Comparison of ENCODE assay signal across 8 cellular contexts in the genomic region with DNA sequence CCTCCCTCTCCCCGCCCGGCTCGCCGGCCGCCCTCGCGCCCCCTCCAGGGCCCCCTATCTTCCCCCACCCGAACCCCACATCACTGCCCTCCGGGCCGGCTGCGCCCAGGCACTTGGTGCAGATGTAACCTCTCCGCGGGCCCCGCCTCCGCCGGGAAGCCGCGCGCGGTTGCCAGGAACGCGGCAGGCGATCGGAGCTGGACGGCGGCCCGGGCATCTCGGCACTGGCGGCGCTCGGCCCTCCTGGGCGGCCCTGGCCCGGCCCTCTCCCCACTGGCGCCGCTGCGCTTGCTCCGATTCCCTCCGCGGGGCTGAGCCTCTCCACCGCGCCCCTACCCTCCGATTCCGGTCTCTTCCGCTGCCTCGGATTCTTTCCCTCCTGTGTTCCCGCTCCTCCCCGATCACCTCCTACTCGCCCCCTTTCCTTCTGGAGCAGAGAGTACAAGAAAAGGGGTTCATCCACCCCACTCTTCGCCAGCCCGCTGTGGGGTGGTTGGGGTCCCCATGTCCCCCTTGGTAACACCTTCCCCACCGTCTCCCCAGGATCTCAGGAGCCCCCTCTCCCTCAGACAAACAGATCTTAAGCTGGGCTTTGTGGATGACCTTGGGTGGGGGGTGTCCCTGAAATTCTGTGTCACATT.
DNase-seq lines count a peak whose midpoint lies in the region; ATAC-seq and TF ChIP-seq lines count a peak whose summit lies in the region.

No MANE protein-coding gene starts in this region.

- peaks cover 27% of the 10 kb centered on the region for H3K27me3 Mint-ChIP-seq in activated CD8-positive, alpha-beta T cell treated with anti-CD3 and anti-CD28 coated beads for 36 hours
- no peaks in the 10 kb centered on the region for H3K27me3 Mint-ChIP-seq in type B pancreatic cell

- H3K4me1 ChIP-seq in mucosa of stomach (ENCODE audit: control insufficient read depth, insufficient read depth, low read length) = peaks cover 5% of the 10 kb centered on the region

- peak; percentile 58 for ATAC-seq in activated CD8-positive, alpha-beta T cell treated with anti-CD3 and anti-CD28 coated beads for 36 hours

- H3K9me3 ChIP-seq in mucosa of stomach (ENCODE audit: control insufficient read depth, low read length) = no peaks in the 10 kb centered on the region

- no peaks in the 10 kb centered on the region for H3K9me3 Mint-ChIP-seq in activated CD8-positive, alpha-beta T cell treated with anti-CD3 and anti-CD28 coated beads for 36 hours
- no peaks in the 10 kb centered on the region for H3K9me3 Mint-ChIP-seq in type B pancreatic cell

- intact Hi-C loops in activated CD8-positive, alpha-beta T cell treated with anti-CD3 and anti-CD28 coated beads for 36 hours (cut with micrococcal nuclease) = no loop called here

- DNase-seq in AG08395 (ENCODE audit: low spot score) (peak; percentile 83), HCEC 1CT (peak; percentile 65), fibroblast of gingiva (ENCODE audit: low read depth) (peak; percentile 76), type B pancreatic cell (ENCODE audit: extremely low spot score, unreplicated experiment) (peak; percentile 82), SKM-1 (lab: John Stamatoyannopoulos, UW; ENCODE audit: unreplicated experiment) (no peak), HPDE6-E6E7 (ENCODE audit: extremely low spot score) (no peak)
- no peak for DNase-seq in activated CD8-positive, alpha-beta T cell treated with anti-CD3 and anti-CD28 coated beads for 36 hours

- no peak overlapping the region for H3K4me3 ChIP-seq in mucosa of stomach (ENCODE audit: low read length)

- POLR2A ChIA-PET in activated CD8-positive, alpha-beta T cell treated with anti-CD3 and anti-CD28 coated beads for 36 hours (lab: Charles Lee) = no interaction called here

- no peaks in the 10 kb centered on the region for H3K36me3 ChIP-seq in mucosa of stomach (ENCODE audit: control insufficient read depth, insufficient read depth, low read length)

- H3K27me3 ChIP-seq in mucosa of stomach (ENCODE audit: control insufficient read depth, insufficient read depth, low read length) = peaks cover 5% of the 10 kb centered on the region

- H3K27ac Mint-ChIP-seq in activated CD8-positive, alpha-beta T cell treated with anti-CD3 and anti-CD28 coated beads for 36 hours = no peak overlapping the region
- peak overlapping the region; percentile 75 for H3K27ac Mint-ChIP-seq in type B pancreatic cell

- no peak for TF ChIP-seq CTCF in activated CD8-positive, alpha-beta T cell treated with anti-CD3 and anti-CD28 coated beads for 36 hours (IDR thresholded peaks at IDR 0.05)
- no peak for TF ChIP-seq CTCF in type B pancreatic cell (conservative IDR thresholded peaks at IDR 0.05)

- peaks cover 8% of the 10 kb centered on the region for H3K4me1 Mint-ChIP-seq in activated CD8-positive, alpha-beta T cell treated with anti-CD3 and anti-CD28 coated beads for 36 hours (ENCODE audit: low read depth)
- H3K4me1 Mint-ChIP-seq in type B pancreatic cell (ENCODE audit: unreplicated experiment) = peaks cover 21% of the 10 kb centered on the region

- H3K36me3 Mint-ChIP-seq in activated CD8-positive, alpha-beta T cell treated with anti-CD3 and anti-CD28 coated beads for 36 hours (ENCODE audit: low read depth) = no peaks in the 10 kb centered on the region
- no peaks in the 10 kb centered on the region for H3K36me3 Mint-ChIP-seq in type B pancreatic cell

- CTCF ChIA-PET in activated CD8-positive, alpha-beta T cell treated with anti-CD3 and anti-CD28 coated beads for 36 hours (lab: Charles Lee) = interaction anchor here (1.5 kb wide), 1 partner anchor 61 kb away, joined by 4 read pairs; no protein-coding TSS in a partner anchor

- H3K4me3 Mint-ChIP-seq in activated CD8-positive, alpha-beta T cell treated with anti-CD3 and anti-CD28 coated beads for 36 hours = peak overlapping the region; percentile 60
- peak overlapping the region; percentile 88 for H3K4me3 Mint-ChIP-seq in type B pancreatic cell

- H3K9ac ChIP-seq in mucosa of stomach (ENCODE audit: low read length) = peak overlapping the region; percentile 49

Comparison
In these comparisons a context has a peak if more than half of its experiments do, and no peak if none do; other contexts are left out.
1. DNase-seq: peak in AG08395 (single experiment), HCEC 1CT (single experiment), fibroblast of gingiva (single experiment) and type B pancreatic cell (single experiment); none in activated CD8-positive, alpha-beta T cell treated with anti-CD3 and anti-CD28 coated beads for 36 hours (single experiment), SKM-1 (single experiment) and HPDE6-E6E7 (single experiment).